7 cellular contexts compared by ENCODE assay signal in the genomic region with DNA sequence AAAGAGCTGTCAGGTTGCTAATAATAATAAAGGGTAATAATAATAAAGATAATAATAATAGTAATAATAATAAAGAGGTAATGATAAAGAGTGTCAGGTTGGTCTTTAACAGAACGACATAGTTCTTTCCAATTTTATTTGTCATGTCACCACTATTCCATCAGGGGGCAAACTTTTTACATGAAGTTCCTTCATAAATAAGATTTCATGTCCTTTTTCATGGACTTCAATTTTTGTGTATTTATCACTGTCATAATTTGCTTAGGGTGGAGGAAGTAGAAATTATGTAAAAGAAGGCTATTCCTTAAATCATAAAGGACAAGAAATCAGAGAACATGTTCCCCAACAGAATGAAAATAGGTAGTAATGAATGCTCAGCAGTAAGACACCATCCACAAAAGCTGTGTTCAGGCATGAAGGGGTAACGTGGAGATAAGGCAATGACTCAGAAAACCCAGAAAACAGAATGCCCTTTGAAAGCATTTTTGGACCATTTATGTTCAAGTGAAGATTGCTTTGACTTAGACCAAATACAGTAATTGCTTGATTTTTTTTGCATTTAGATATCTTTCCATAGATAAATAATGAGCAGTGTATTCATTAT.
A peak's percentile ranks its signal among the peaks of the same experiment; 100 is the strongest.
DNase-seq lines count a peak whose midpoint lies in the region; ATAC-seq, FAIRE-seq and TF ChIP-seq lines count a peak whose summit lies in the region.

No MANE protein-coding gene starts in this region.

- no peak overlapping the region for H3K9ac ChIP-seq in astrocyte (ENCODE audit: low read length)

- CTCF ChIA-PET in activated CD4-positive, alpha-beta T cell treated with anti-CD3 and anti-CD28 coated beads, Interleukin-2, amount 10 ng/mL, durations not matched to agents 7 days and 5 days (lab: Charles Lee): interaction anchor here (1.2 to 1.3 kb wide), 3 partner anchors 9 to 296 kb away, joined by 3 to 4 read pairs (median 4); no protein-coding TSS in a partner anchor

- DNase-seq in astrocyte (ENCODE audit: low read depth) (peak; percentile 56), iPS-NIHi11 (ENCODE audit: low spot score) (peak; percentile 30), type B pancreatic cell (ENCODE audit: extremely low spot score, unreplicated experiment) (no peak)
- no peak for DNase-seq in activated CD4-positive, alpha-beta T cell treated with anti-CD3 and anti-CD28 coated beads, Interleukin-2, amount 10 ng/mL, durations not matched to agents 7 days and 5 days
- DNase-seq in activated naive CD4-positive, alpha-beta T cell treated with anti-CD3 and anti-CD28 coated beads, Interleukin-2, amount 50 U/mL, for 72 hours (ENCODE audit: low spot score in 2 of 2): no peak

- POLR2A ChIA-PET in activated CD4-positive, alpha-beta T cell treated with anti-CD3 and anti-CD28 coated beads, Interleukin-2, amount 10 ng/mL, durations not matched to agents 7 days and 5 days (lab: Charles Lee): no interaction called here

- H3K36me3 Mint-ChIP-seq in astrocyte (ENCODE audit: low read depth, unreplicated experiment) (no peaks in the 10 kb centered on the region), type B pancreatic cell (no peaks in the 10 kb centered on the region)
- H3K36me3 Mint-ChIP-seq in activated CD4-positive, alpha-beta T cell treated with anti-CD3 and anti-CD28 coated beads, Interleukin-2, amount 10 ng/mL, durations not matched to agents 7 days and 5 days (ENCODE audit: low read depth): no peaks in the 10 kb centered on the region
- no peaks in the 10 kb centered on the region for H3K36me3 Mint-ChIP-seq in activated naive CD4-positive, alpha-beta T cell treated with anti-CD3 and anti-CD28 coated beads, Interleukin-2, amount 50 U/mL, for 72 hours

- no peak overlapping the region for H3K27ac ChIP-seq in astrocyte (ENCODE audit: low read depth, low read length)

- H3K27ac Mint-ChIP-seq in astrocyte (ENCODE audit: unreplicated experiment) (no peak overlapping the region), type B pancreatic cell (peak overlapping the region; percentile 60)
- no peak overlapping the region for H3K27ac Mint-ChIP-seq in activated CD4-positive, alpha-beta T cell treated with anti-CD3 and anti-CD28 coated beads, Interleukin-2, amount 10 ng/mL, durations not matched to agents 7 days and 5 days
- no peak overlapping the region for H3K27ac Mint-ChIP-seq in activated naive CD4-positive, alpha-beta T cell treated with anti-CD3 and anti-CD28 coated beads, Interleukin-2, amount 50 U/mL, for 72 hours

- no peaks in the 10 kb centered on the region for H3K27me3 ChIP-seq in astrocyte (ENCODE audit: insufficient read depth, low read length)

- no peaks in the 10 kb centered on the region for H3K79me2 ChIP-seq in astrocyte (ENCODE audit: insufficient read depth, low read length)

- H3K9me3 ChIP-seq in astrocyte (ENCODE audit: insufficient read depth, low read depth, low read length): no peaks in the 10 kb centered on the region

- no peak overlapping the region for H3K4me3 ChIP-seq in astrocyte (ENCODE audit: insufficient read depth, low read depth, low read length)

- peaks cover 9% of the 10 kb centered on the region for H3K4me1 ChIP-seq in astrocyte (ENCODE audit: insufficient read depth, low read length)

- peak overlapping the region; percentile 47 for H3K4me2 ChIP-seq in astrocyte (ENCODE audit: low read length)

- no peaks in the 10 kb centered on the region for H4K20me1 ChIP-seq in astrocyte (ENCODE audit: insufficient read depth, low read length)

- H3K9me3 Mint-ChIP-seq in astrocyte (ENCODE audit: unreplicated experiment): no peaks in the 10 kb centered on the region
- H3K9me3 Mint-ChIP-seq in type B pancreatic cell: no peaks in the 10 kb centered on the region
- H3K9me3 Mint-ChIP-seq in activated CD4-positive, alpha-beta T cell treated with anti-CD3 and anti-CD28 coated beads, Interleukin-2, amount 10 ng/mL, durations not matched to agents 7 days and 5 days: no peaks in the 10 kb centered on the region
- no peaks in the 10 kb centered on the region for H3K9me3 Mint-ChIP-seq in activated naive CD4-positive, alpha-beta T cell treated with anti-CD3 and anti-CD28 coated beads, Interleukin-2, amount 50 U/mL, for 72 hours

- H2AFZ ChIP-seq in astrocyte (ENCODE audit: low read depth, low read length): no peak overlapping the region

- ATAC-seq in activated naive CD4-positive, alpha-beta T cell treated with anti-CD3 and anti-CD28 coated beads, Interleukin-2, amount 50 U/mL, for 72 hours: no peak

- H3K4me3 Mint-ChIP-seq in astrocyte (ENCODE audit: unreplicated experiment) (no peak overlapping the region), type B pancreatic cell (no peak overlapping the region)
- no peak overlapping the region for H3K4me3 Mint-ChIP-seq in activated CD4-positive, alpha-beta T cell treated with anti-CD3 and anti-CD28 coated beads, Interleukin-2, amount 10 ng/mL, durations not matched to agents 7 days and 5 days

- H3K27me3 Mint-ChIP-seq in astrocyte (ENCODE audit: low read depth, unreplicated experiment) (no peaks in the 10 kb centered on the region), type B pancreatic cell (no peaks in the 10 kb centered on the region)
- H3K27me3 Mint-ChIP-seq in activated CD4-positive, alpha-beta T cell treated with anti-CD3 and anti-CD28 coated beads, Interleukin-2, amount 10 ng/mL, durations not matched to agents 7 days and 5 days: peaks cover 9% of the 10 kb centered on the region

- TF ChIP-seq CTCF in GM12872 (IDR thresholded peaks at IDR 0.05; ENCODE audit: insufficient read depth, low read depth, low read length): peak; percentile 44; the same call in 2 of the 3 replicates
- peak; percentile 60 for TF ChIP-seq CTCF in LNCAP (IDR thresholded peaks at IDR 0.05)
- TF ChIP-seq CTCF in astrocyte (IDR thresholded peaks at IDR 0.05; ENCODE audit: insufficient read depth, low read depth, low read length): peak; percentile 30
- peak; percentile 78 for TF ChIP-seq CTCF in type B pancreatic cell (conservative IDR thresholded peaks at IDR 0.05)

- H3K4me1 Mint-ChIP-seq in astrocyte (ENCODE audit: low read depth, unreplicated experiment) (peaks cover 12% of the 10 kb centered on the region), type B pancreatic cell (ENCODE audit: unreplicated experiment) (peaks cover 10% of the 10 kb centered on the region)
- H3K4me1 Mint-ChIP-seq in activated CD4-positive, alpha-beta T cell treated with anti-CD3 and anti-CD28 coated beads, Interleukin-2, amount 10 ng/mL, durations not matched to agents 7 days and 5 days: peaks cover 2% of the 10 kb centered on the region

- no peaks in the 10 kb centered on the region for H3K36me3 ChIP-seq in astrocyte (ENCODE audit: insufficient read depth, low read length)

- FAIRE-seq in astrocyte (lab: Jason Lieb, UNC): peak; percentile 97

Comparison
In these comparisons a context has a peak if more than half of its experiments do, and no peak if none do; other contexts are left out.
1. DNase-seq: peak in astrocyte (single experiment) and iPS-NIHi11 (single experiment); none in type B pancreatic cell (single experiment), activated CD4-positive, alpha-beta T cell treated with anti-CD3 and anti-CD28 coated beads, Interleukin-2, amount 10 ng/mL, durations not matched to agents 7 days and 5 days (single experiment) and activated naive CD4-positive, alpha-beta T cell treated with anti-CD3 and anti-CD28 coated beads, Interleukin-2, amount 50 U/mL, for 72 hours (0 of 2).
2. Peak in every context shown above with its lines, with median percentiles within 50 percentile points of each other: CTCF ChIP-seq.